In genomic region chr10:102633282-102633681, GRCh38 we compare ENCODE assay signal across 8 cellular contexts. TPM values are rescaled to one million over a fixed set of nuclear protein-coding genes. Genes with fewer than 3 reads are reported as not detected.
DNase-seq lines count a peak whose midpoint lies in the region; ATAC-seq and TF ChIP-seq lines count a peak whose summit lies in the region.

No MANE protein-coding gene starts in this region.

- ATAC-seq in gastroesophageal sphincter (peak; percentile 23), GM21447 (IDR thresholded peaks at IDR 0.05; ENCODE audit: unreplicated experiment) (no peak)

- TF ChIP-seq CTCF in HL-60 (IDR thresholded peaks at IDR 0.05; ENCODE audit: insufficient read depth, low read length) (no peak), gastroesophageal sphincter (IDR thresholded peaks at IDR 0.05) (no peak), smooth muscle cell (IDR thresholded peaks at IDR 0.05; ENCODE audit: borderline replicate concordance, insufficient read depth, poor library complexity, severe bottlenecking) (no peak), GM13977 (IDR thresholded peaks at IDR 0.05; ENCODE audit: extremely low read depth, insufficient read depth, missing control alignments) (no peak)

- no peaks in the 10 kb centered on the region for H3K79me2 ChIP-seq in smooth muscle cell (ENCODE audit: low read depth)

- H3K9me3 Mint-ChIP-seq in activated CD4-positive, alpha-beta memory T cell treated with anti-CD3 and anti-CD28 coated beads for 36 hours = no peaks in the 10 kb centered on the region

- peaks cover 45% of the 10 kb centered on the region for H3K4me1 Mint-ChIP-seq in activated CD4-positive, alpha-beta memory T cell treated with anti-CD3 and anti-CD28 coated beads for 36 hours (ENCODE audit: low read depth)

- H3K4me3 Mint-ChIP-seq in activated CD4-positive, alpha-beta memory T cell treated with anti-CD3 and anti-CD28 coated beads for 36 hours = no peak overlapping the region

- no peaks in the 10 kb centered on the region for H3K27me3 Mint-ChIP-seq in activated CD4-positive, alpha-beta memory T cell treated with anti-CD3 and anti-CD28 coated beads for 36 hours

- H3K36me3 Mint-ChIP-seq in activated CD4-positive, alpha-beta memory T cell treated with anti-CD3 and anti-CD28 coated beads for 36 hours = no peaks in the 10 kb centered on the region

- H3F3A ChIP-seq in smooth muscle cell (ENCODE audit: low read depth) = peaks cover 40% of the 10 kb centered on the region

- H3K36me3 ChIP-seq in gastroesophageal sphincter (peaks cover 0 to 28% of the 10 kb centered on the region in 2 donors), smooth muscle cell (ENCODE audit: low read depth) (no peaks in the 10 kb centered on the region)

- DNase-seq in HL-60 (ENCODE audit: low read depth in 1 of 2, low spot score in 1 of 2) (peak; percentile 89 to 94), smooth muscle cell (lab: John Stamatoyannopoulos, UW; ENCODE audit: unreplicated experiment) (no peak), NCI-H2227 (lab: John Stamatoyannopoulos, UW; ENCODE audit: unreplicated experiment) (no peak), SW 1271 (lab: John Stamatoyannopoulos, UW) (no peak), GM13977 (ENCODE audit: low spot score) (no peak)
- peak; percentile 79 for DNase-seq in activated CD4-positive, alpha-beta memory T cell treated with anti-CD3 and anti-CD28 coated beads for 36 hours

- TF ChIP-seq POLR2A in gastroesophageal sphincter (IDR thresholded peaks at IDR 0.05) = no peak

- CTCF ChIA-PET in activated CD4-positive, alpha-beta memory T cell treated with anti-CD3 and anti-CD28 coated beads for 36 hours (lab: Charles Lee) = no interaction called here

- no peaks in the 10 kb centered on the region for H4K20me1 ChIP-seq in smooth muscle cell (ENCODE audit: low read depth)

- 0 to 7% methylated on average over 3 to 6 of the region's 6 CpGs for WGBS in gastroesophageal sphincter (ENCODE audit: low coverage in 1 of 2), 2 donors
- WGBS in smooth muscle cell (ENCODE audit: low lambda C conversion rate) = 11% methylated on average over 6 of the region's 6 CpGs

- peak overlapping the region; percentile 40 for H3K9ac ChIP-seq in smooth muscle cell (ENCODE audit: low read depth)

- H3K27me3 ChIP-seq in HL-60 (ENCODE audit: insufficient read depth, poor library complexity, severe bottlenecking) = no peaks in the 10 kb centered on the region
- no peaks in the 10 kb centered on the region for H3K27me3 ChIP-seq in gastroesophageal sphincter
- H3K27me3 ChIP-seq in smooth muscle cell (ENCODE audit: low read depth) = no peaks in the 10 kb centered on the region

- H3K27ac Mint-ChIP-seq in activated CD4-positive, alpha-beta memory T cell treated with anti-CD3 and anti-CD28 coated beads for 36 hours = peak overlapping the region; percentile 86

- H3K4me3 ChIP-seq in HL-60 (replicated peaks; ENCODE audit: insufficient read depth, low read length) (no peak overlapping the region), gastroesophageal sphincter (no peak overlapping the region), smooth muscle cell (no peak overlapping the region)

- H3K27ac ChIP-seq in HL-60 (replicated peaks) (peak overlapping the region; percentile 86), gastroesophageal sphincter (peak overlapping the region in 3 of 4 donors; percentile 51 to 71 (median 57)), smooth muscle cell (ENCODE audit: low read depth) (peak overlapping the region; percentile 98)

- in situ Hi-C loops in GM13977 (cut with MboI; ENCODE audit: low pct_unique_long_range_greater_than_20kb, low sequenced_read_pairs, unreplicated experiment) = no loop called here

- H3K4me1 ChIP-seq in gastroesophageal sphincter = peaks cover 0 to 64% (median 33%) of the 10 kb centered on the region in 3 donors
- H3K4me1 ChIP-seq in smooth muscle cell (ENCODE audit: low read depth) = peaks cover 57% of the 10 kb centered on the region

- peak overlapping the region; percentile 79 for H3K4me2 ChIP-seq in smooth muscle cell

- POLR2A ChIA-PET in activated CD4-positive, alpha-beta memory T cell treated with anti-CD3 and anti-CD28 coated beads for 36 hours (lab: Charles Lee) = interaction anchor here (0.6 to 1.9 kb wide), 2 partner anchors 13 to 671 kb away, joined by 3 to 5 read pairs; no protein-coding TSS in a partner anchor

- intact Hi-C loops in activated CD4-positive, alpha-beta memory T cell treated with anti-CD3 and anti-CD28 coated beads for 36 hours (cut with micrococcal nuclease) = no loop called here

- H2AFZ ChIP-seq in smooth muscle cell (ENCODE audit: low read depth) = no peak overlapping the region

- no peaks in the 10 kb centered on the region for H3K9me3 ChIP-seq in gastroesophageal sphincter
- H3K9me3 ChIP-seq in smooth muscle cell (replicated peaks; ENCODE audit: low read depth) = no peaks in the 10 kb centered on the region

- no peak for TF ChIP-seq EP300 in gastroesophageal sphincter (IDR thresholded peaks at IDR 0.05)

RNA-seq across cellular contexts. Expression of gene TRIM8, which starts 11.0 kb away (rescaled TPM):
- total RNA-seq in activated CD4-positive, alpha-beta memory T cell treated with anti-CD3 and anti-CD28 coated beads for 36 hours = 10 to 100 TPM; 46.8 to 50.3 TPM
- total RNA-seq in gastroesophageal sphincter (100 to 1,000 TPM in 3 of 4 donors, 10 to 100 TPM in 1; 96.7 to 171 (median 131) TPM), smooth muscle cell (64.1 and 78.8 TPM in 2 replicates)
- 77.8 and 78.0 TPM in 2 replicates for polyA plus RNA-seq in smooth muscle cell

Comparison
In these comparisons a context has a peak if more than half of its experiments do, and no peak if none do; other contexts are left out.
1. DNase-seq: peak in HL-60 (2 of 2) and activated CD4-positive, alpha-beta memory T cell treated with anti-CD3 and anti-CD28 coated beads for 36 hours (single experiment); none in smooth muscle cell (single experiment), NCI-H2227 (single experiment), SW 1271 (0 of 2) and GM13977 (single experiment).
2. Peak in every context shown above with its lines, with median percentiles within 50 percentile points of each other: H3K27ac ChIP-seq.